1 cellular context compared by ENCODE assay signal in genomic region chr12:108337235-108338223, GRCh38.
TF ChIP-seq lines count a peak whose summit lies in the region.

No MANE protein-coding gene starts in this region.

TF ChIP-seq in K562, 482 proteins besides CTCF, POLR2A, EP300 and RAD21 (continued from another document):
- TF ChIP-seq UBTF (IDR thresholded peaks at IDR 0.05; ENCODE audit: borderline replicate concordance in 1 of 2, low read depth in 2 of 2, low read length in 2 of 2) = peak; percentile 13 to 93; a peak in 2 of 4 replicates
- no peak for TF ChIP-seq ZFX (CRISPR knock-in tag; IDR thresholded peaks at IDR 0.05)
- peak; percentile 60; the same call in 1 of the 2 replicates for TF ChIP-seq CTBP1 (IDR thresholded peaks at IDR 0.05; ENCODE audit: borderline replicate concordance)
- no peak for TF ChIP-seq IFI16 (CRISPR knock-in tag; IDR thresholded peaks at IDR 0.05)
- peak; percentile 67; the same call in 1 of the 2 replicates for TF ChIP-seq MTA3 (IDR thresholded peaks at IDR 0.05; ENCODE audit: borderline replicate concordance)
- TF ChIP-seq TFE3 (CRISPR knock-in tag; IDR thresholded peaks at IDR 0.05) = no peak
- TF ChIP-seq MAFG (tag; conservative IDR thresholded peaks at IDR 0.05) = peak; percentile 47
- no peak for TF ChIP-seq NCOA4 (IDR thresholded peaks at IDR 0.05; ENCODE audit: partially characterized antibody)
- no peak for TF ChIP-seq ZNF124 (CRISPR knock-in tag; IDR thresholded peaks at IDR 0.05)
- no peak for TF ChIP-seq HDAC8 (tag; IDR thresholded peaks at IDR 0.05)
- no peak for TF ChIP-seq NKRF (IDR thresholded peaks at IDR 0.05; ENCODE audit: borderline replicate concordance)
- no peak for TF ChIP-seq NEUROD1 (IDR thresholded peaks at IDR 0.05; ENCODE audit: borderline replicate concordance, low read depth, low read length, partially characterized antibody)
- TF ChIP-seq POLR2B (IDR thresholded peaks at IDR 0.05; ENCODE audit: low read depth, partially characterized antibody) = no peak
- TF ChIP-seq SMAD3 (CRISPR knock-in tag; conservative IDR thresholded peaks at IDR 0.05) = no peak
- TF ChIP-seq PRPF4 (IDR thresholded peaks at IDR 0.05; ENCODE audit: insufficient read depth, low read depth, low read length, poor library complexity, severe bottlenecking) = no peak
- no peak for TF ChIP-seq ZNF184 (CRISPR knock-in tag; IDR thresholded peaks at IDR 0.05)
- TF ChIP-seq ZFP36 (IDR thresholded peaks at IDR 0.05; ENCODE audit: low read depth, low read length, partially characterized antibody) = no peak
- peak; percentile 85 for TF ChIP-seq EHMT2 (IDR thresholded peaks at IDR 0.05)
- TF ChIP-seq FOSL1 (tag; conservative IDR thresholded peaks at IDR 0.05) = peak; percentile 81
- TF ChIP-seq HINFP (tag; conservative IDR thresholded peaks at IDR 0.05; ENCODE audit: low read depth) = no peak
- no peak for TF ChIP-seq MED1 (CRISPR knock-in tag; IDR thresholded peaks at IDR 0.05; ENCODE audit: borderline replicate concordance)
- no peak for TF ChIP-seq TRIM25 (IDR thresholded peaks at IDR 0.05; ENCODE audit: borderline replicate concordance)
- TF ChIP-seq PTRF (tag; IDR thresholded peaks at IDR 0.05) = no peak
